21 cellular contexts compared by ENCODE assay signal in genomic region chr9:127945942-127946341, GRCh38. TPM values are rescaled to one million over a fixed set of nuclear protein-coding genes. Genes with fewer than 3 reads are reported as not detected.
DNase-seq lines count a peak whose midpoint lies in the region; TF ChIP-seq lines count a peak whose summit lies in the region.
"Had no signal": no experiment of that assay in that cellular context is flagged by ENCODE, and none has a peak within 500 bp of the region (broad histone marks: within the 10 kb centered on the region; RNA-seq: fewer than 3 reads in every experiment).

No MANE protein-coding gene starts in this region.

- no peak overlapping the region for H3K27ac ChIP-seq in CD4-positive, alpha-beta memory T cell (ENCODE audit: low read depth, low read length)
- H3K27ac ChIP-seq in adrenal gland, result peak overlapping the region in 3 of 5 donors; percentile 16 to 46 (median 19)
- H3K27ac ChIP-seq: ascending aorta, left lung, neural progenitor cell had no signal

- peak overlapping the region; percentile 79 for H3K27ac Mint-ChIP-seq in activated T-cell treated with anti-CD3 and anti-CD28 coated beads, Interleukin-2, amount 50 U/mL, for 24 hours
- H3K27ac Mint-ChIP-seq in CD4-positive, alpha-beta memory T cell, result peak overlapping the region in 4 of 7 donors; percentile 41 to 88 (median 68)
- H3K27ac Mint-ChIP-seq in nephron progenitor cell, result peak overlapping the region; percentile 87
- H3K27ac Mint-ChIP-seq: neural progenitor cell had no signal

- peaks cover 58% of the 10 kb centered on the region for H3K4me1 Mint-ChIP-seq in activated T-cell treated with anti-CD3 and anti-CD28 coated beads, Interleukin-2, amount 50 U/mL, for 24 hours (ENCODE audit: low read depth)
- peaks cover 20 to 67% (median 30%) of the 10 kb centered on the region in 4 donors for H3K4me1 Mint-ChIP-seq in CD4-positive, alpha-beta memory T cell
- peaks cover 44% of the 10 kb centered on the region for H3K4me1 Mint-ChIP-seq in nephron progenitor cell

- H3K27me3 Mint-ChIP-seq in activated T-cell treated with anti-CD3 and anti-CD28 coated beads, Interleukin-2, amount 50 U/mL, for 24 hours, result no peaks in the 10 kb centered on the region
- no peaks in the 10 kb centered on the region for H3K27me3 Mint-ChIP-seq in CD4-positive, alpha-beta memory T cell
- H3K27me3 Mint-ChIP-seq in nephron progenitor cell (ENCODE audit: low read depth, poor library complexity), result peaks cover 4% of the 10 kb centered on the region

- no peaks in the 10 kb centered on the region for H3K9me3 ChIP-seq in CD4-positive, alpha-beta memory T cell (ENCODE audit: control insufficient read depth in 1 of 2, low read length in 2 of 2)
- no peaks in the 10 kb centered on the region for H3K9me3 ChIP-seq in adrenal gland (replicated peaks in 1 of 3)
- H3K9me3 ChIP-seq: A549, ascending aorta, BE2C, left lung, spleen had no signal

- TF ChIP-seq POLR2A in adrenal gland (IDR thresholded peaks at IDR 0.05), result no peak

- POLR2A ChIA-PET in CD4-positive, alpha-beta memory T cell (lab: Charles Lee; ENCODE audit: partially characterized antibody), result interaction anchor here (1.0 to 16.4 kb wide), 6 partner anchors 9 to 89 kb away, joined by 3 to 250 read pairs (median 4); partner anchors contain the start of gene EEIG1

- peaks cover 48% of the 10 kb centered on the region for H3K4me1 ChIP-seq in CD4-positive, alpha-beta memory T cell (ENCODE audit: insufficient read depth, low read length)
- H3K4me1 ChIP-seq in adrenal gland (replicated peaks in 1 of 2), result peaks cover 15 to 32% of the 10 kb centered on the region in 2 donors

- intact Hi-C loops in CD4-positive, alpha-beta memory T cell (cut with micrococcal nuclease), result no loop called here
- intact Hi-C loops in adrenal gland (cut with DNase I), result loop anchor here (2.0 kb wide), 2 partner anchors 89 to 171 kb away; no protein-coding TSS in a partner anchor

- no peak overlapping the region for H3K4me3 ChIP-seq in CD4-positive, alpha-beta memory T cell (ENCODE audit: low read length in 2 of 2)
- no peak overlapping the region for H3K4me3 ChIP-seq in adrenal gland
- H3K4me3 ChIP-seq: A549, ascending aorta, left lung, neural progenitor cell, spleen had no signal

- no peak for DNase-seq in activated T-cell treated with anti-CD3 and anti-CD28 coated beads, Interleukin-2, amount 50 U/mL, for 24 hours
- DNase-seq in activated T-cell treated with anti-CD3 and anti-CD28 coated beads, Interleukin-2, amount 50 U/mL, for 1 hour, result no peak
- DNase-seq in CD4-positive, alpha-beta memory T cell, result peak in 1 of 5 donors; percentile 29
- DNase-seq in adrenal gland (no peak), nephron progenitor cell (no peak), NOMO-1 (lab: John Stamatoyannopoulos, UW; ENCODE audit: unreplicated experiment in 2 of 2) (no peak)
- no peak for DNase-seq in effector CD8-positive, alpha-beta T cell (lab: John Stamatoyannopoulos, UW)
- no peak for DNase-seq in activated CD4-positive, CD25-positive, alpha-beta regulatory T cell (lab: John Stamatoyannopoulos, UW)
- DNase-seq: activated CD4-positive, alpha-beta T cell treated with anti-CD3 and anti-CD28 coated beads for 1 hour; activated CD8-positive, alpha-beta memory T cell treated with anti-CD3 and anti-CD28 coated beads, Interleukin-2, amount 50 U/mL, for 4 hours; activated effector memory CD4-positive, alpha-beta T cell treated with Interleukin-2 at 50 U/mL for 16 hours; BE2C; NCI-H1105; NCI-H2081; spleen; stimulated activated CD4-positive, alpha-beta T cell treated with anti-CD3 and anti-CD28 coated beads, Interleukin-4, amount 100 ng/mL, for 24 hours; T1000 had no signal

- 76 to 87% (median 79%) methylated on average over 7 to 9 of the region's 9 CpGs for WGBS in adrenal gland, 4 donors

- peaks cover 82% of the 10 kb centered on the region for H3K36me3 Mint-ChIP-seq in activated T-cell treated with anti-CD3 and anti-CD28 coated beads, Interleukin-2, amount 50 U/mL, for 24 hours (ENCODE audit: low read depth)
- peaks cover 39 to 72% of the 10 kb centered on the region in 2 donors for H3K36me3 Mint-ChIP-seq in CD4-positive, alpha-beta memory T cell
- peaks cover 9% of the 10 kb centered on the region for H3K36me3 Mint-ChIP-seq in nephron progenitor cell (ENCODE audit: low read depth)

- CTCF ChIA-PET in CD4-positive, alpha-beta memory T cell (lab: Charles Lee; ENCODE audit: partially characterized antibody), result interaction anchor here (9.8 to 11.2 kb wide), 2 partner anchors 9 to 90 kb away, joined by 109 to 216 read pairs; no protein-coding TSS in a partner anchor

- no peak overlapping the region for H3K4me3 Mint-ChIP-seq in activated T-cell treated with anti-CD3 and anti-CD28 coated beads, Interleukin-2, amount 50 U/mL, for 24 hours
- H3K4me3 Mint-ChIP-seq in CD4-positive, alpha-beta memory T cell, result no peak overlapping the region
- no peak overlapping the region for H3K4me3 Mint-ChIP-seq in nephron progenitor cell
- H3K4me3 Mint-ChIP-seq: neural progenitor cell had no signal

- H3K27me3 ChIP-seq in CD4-positive, alpha-beta memory T cell (ENCODE audit: insufficient read depth, low read length), result no peaks in the 10 kb centered on the region
- no peaks in the 10 kb centered on the region for H3K27me3 ChIP-seq in adrenal gland
- H3K27me3 ChIP-seq: ascending aorta, BE2C, left lung, neural progenitor cell, spleen had no signal

- TF ChIP-seq CTCF in adrenal gland (IDR thresholded peaks at IDR 0.05) (no peak), nephron progenitor cell (IDR thresholded peaks at IDR 0.05) (no peak)

- H3K9me3 Mint-ChIP-seq in activated T-cell treated with anti-CD3 and anti-CD28 coated beads, Interleukin-2, amount 50 U/mL, for 24 hours, result no peaks in the 10 kb centered on the region
- peaks cover 0 to 2% (median 0%) of the 10 kb centered on the region in 8 donors for H3K9me3 Mint-ChIP-seq in CD4-positive, alpha-beta memory T cell
- no peaks in the 10 kb centered on the region for H3K9me3 Mint-ChIP-seq in nephron progenitor cell
- H3K9me3 Mint-ChIP-seq: neural progenitor cell had no signal

- H3K36me3 ChIP-seq in CD4-positive, alpha-beta memory T cell (ENCODE audit: insufficient read depth, low read length), result peaks cover 91% of the 10 kb centered on the region
- peaks cover 0 to 54% of the 10 kb centered on the region in 2 donors for H3K36me3 ChIP-seq in adrenal gland (replicated peaks in 1 of 2)
- H3K36me3 ChIP-seq: neural progenitor cell had no signal

RNA-seq across cellular contexts. Expression of gene DPM2, which starts 8.3 kb away (rescaled TPM):
- 10 to 100 TPM; 37.0 to 39.7 TPM for total RNA-seq in CD4-positive, alpha-beta memory T cell
- polyA plus RNA-seq in CD4-positive, alpha-beta memory T cell, result 10 to 100 TPM; 41.0 to 43.1 TPM
- total RNA-seq in adrenal gland, result 10 to 100 TPM; 18.4 to 46.8 (median 31.4) TPM
- polyA plus RNA-seq in adrenal gland, result 10 to 100 TPM; 32.9 to 36.5 (median 35.6) TPM

RNA-seq across cellular contexts. Expression of gene PIP5KL1, which starts 15.4 kb away (rescaled TPM):
- 1 to 10 TPM in 1 of 2 experiments, under 1 TPM in 1; 0.72 to 1.8 TPM for total RNA-seq in CD4-positive, alpha-beta memory T cell
- polyA plus RNA-seq in CD4-positive, alpha-beta memory T cell, result under 1 TPM; 0.26 to 0.79 TPM
- 1 to 10 TPM in 2 of 8 donors, under 1 TPM in 3, not detected in 3; 0.19 to 2.3 (median 0.83) TPM for total RNA-seq in adrenal gland
- polyA plus RNA-seq in adrenal gland, result 1 to 10 TPM in 1 of 3 donors, under 1 TPM in 2; 0.22 to 1.5 (median 0.54) TPM
- total RNA-seq: ascending aorta had no signal

RNA-seq across cellular contexts. Expression of gene ST6GALNAC4, which starts 29.1 kb away (rescaled TPM):
- 10 to 100 TPM; 35.7 to 38.1 TPM for total RNA-seq in CD4-positive, alpha-beta memory T cell
- 10 to 100 TPM; 10.2 to 18.5 TPM for polyA plus RNA-seq in CD4-positive, alpha-beta memory T cell
- total RNA-seq in adrenal gland, result 10 to 100 TPM in 7 of 8 donors, 1 to 10 TPM in 1; 8.7 to 65.7 (median 24.7) TPM
- polyA plus RNA-seq in adrenal gland, result 1 to 10 TPM; 5.3 to 9.2 (median 8.6) TPM

RNA-seq across cellular contexts. Expression of gene EEIG1, which starts 34.8 kb away (rescaled TPM):
- total RNA-seq in CD4-positive, alpha-beta memory T cell, result 100 to 1,000 TPM; 516 to 550 TPM
- polyA plus RNA-seq in CD4-positive, alpha-beta memory T cell, result 100 to 1,000 TPM in 1 of 2 donors, 10 to 100 TPM in 1; 95.4 to 205 TPM
- total RNA-seq in adrenal gland, result 100 to 1,000 TPM in 2 of 8 donors, 10 to 100 TPM in 6; 35.6 to 179 (median 72.0) TPM
- 10 to 100 TPM; 24.5 to 49.5 (median 32.6) TPM for polyA plus RNA-seq in adrenal gland

RNA-seq across cellular contexts. Expression of gene ST6GALNAC6, which starts 46.5 kb away (rescaled TPM):
- total RNA-seq in CD4-positive, alpha-beta memory T cell, result 100 to 1,000 TPM; 125 to 127 TPM
- polyA plus RNA-seq in CD4-positive, alpha-beta memory T cell, result 10 to 100 TPM; 45.2 to 45.6 TPM
- total RNA-seq in adrenal gland, result 100 to 1,000 TPM in 1 of 8 donors, 10 to 100 TPM in 7; 39.1 to 129 (median 68.1) TPM
- 10 to 100 TPM; 26.7 to 46.9 (median 40.0) TPM for polyA plus RNA-seq in adrenal gland
